ENCODE assay signal across 10 cellular contexts in the genomic region with DNA sequence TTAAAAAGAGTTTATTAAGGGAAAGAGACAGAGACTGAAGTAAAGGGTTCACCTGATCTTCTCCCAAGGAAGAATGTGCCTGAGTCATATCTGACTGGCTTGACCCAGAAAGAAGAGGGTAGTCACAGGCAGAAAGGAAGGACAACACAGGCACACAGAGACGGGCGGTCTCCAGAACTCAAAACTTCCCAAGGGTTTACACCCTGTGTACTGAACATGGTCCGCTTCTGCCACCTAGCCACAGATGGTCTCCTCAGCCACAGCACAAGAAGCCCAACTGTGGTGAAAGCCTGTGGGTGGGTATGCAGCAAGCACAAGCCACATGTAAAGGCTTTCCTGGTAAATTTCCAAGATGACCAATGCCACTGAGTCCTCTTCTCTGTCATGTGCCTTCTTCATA. TPM values are rescaled to one million over a fixed set of nuclear protein-coding genes. Genes with fewer than 3 reads are reported as not detected.
A peak's percentile ranks its signal among the peaks of the same experiment; 100 is the strongest.
DNase-seq lines count a peak whose midpoint lies in the region; ATAC-seq and TF ChIP-seq lines count a peak whose summit lies in the region.
"Had no signal": no experiment of that assay in that cellular context is flagged by ENCODE, and none has a peak within 500 bp of the region (broad histone marks: within the 10 kb centered on the region; RNA-seq: fewer than 3 reads in every experiment).

No MANE protein-coding gene starts in this region.

- TF ChIP-seq RAD21 in Ishikawa (IDR thresholded peaks at IDR 0.05; ENCODE audit: low read depth) (peak; percentile 41), liver (IDR thresholded peaks at IDR 0.05) (peak; percentile 23 to 48)

- H3K36me3 ChIP-seq in liver (ENCODE audit: control insufficient read depth in 4 of 4, insufficient read depth in 3 of 4, low read depth in 1 of 4, low read length in 3 of 4) = peaks cover 0 to 3% (median 0%) of the 10 kb centered on the region in 4 donors

- peak; percentile 53 for TF ChIP-seq CTCF in C4-2B (conservative IDR thresholded peaks at IDR 0.05)
- TF ChIP-seq CTCF in MCF 10A (IDR thresholded peaks at IDR 0.05; ENCODE audit: unreplicated experiment) = peak; percentile 22
- no peak for TF ChIP-seq CTCF in liver (IDR thresholded peaks at IDR 0.05; ENCODE audit: low read depth, low read length, missing input control)

- intact Hi-C loops in MCF 10A (cut with micrococcal nuclease) = loop anchor here (10.0 kb wide), 1 partner anchor 1647 kb away; no protein-coding TSS in a partner anchor
- intact Hi-C loops in activated CD4-positive, alpha-beta memory T cell treated with anti-CD3 and anti-CD28 coated beads for 36 hours (cut with micrococcal nuclease) = no loop called here

- no peak overlapping the region for H3K9ac ChIP-seq in liver (ENCODE audit: low read depth in 1 of 2, low read length in 2 of 2)

- peak; percentile 76 for DNase-seq in MCF 10A (ENCODE audit: unreplicated experiment)
- DNase-seq in activated naive CD4-positive, alpha-beta T cell treated with anti-CD3 and anti-CD28 coated beads, Interleukin-2, amount 10 ng/mL, durations not matched to agents 7 days and 5 days = no peak
- no peak for DNase-seq in activated CD4-positive, alpha-beta memory T cell treated with anti-CD3 and anti-CD28 coated beads for 36 hours
- DNase-seq in SKM-1 (lab: John Stamatoyannopoulos, UW; ENCODE audit: unreplicated experiment) = no peak

- no peaks in the 10 kb centered on the region for H3K27me3 ChIP-seq in liver (ENCODE audit: control insufficient read depth in 4 of 4, insufficient read depth in 4 of 4, low read length in 3 of 4)

- no peaks in the 10 kb centered on the region for H3K27me3 Mint-ChIP-seq in MCF 10A (ENCODE audit: insufficient read depth, unreplicated experiment)
- H3K27me3 Mint-ChIP-seq in activated naive CD4-positive, alpha-beta T cell treated with anti-CD3 and anti-CD28 coated beads, Interleukin-2, amount 10 ng/mL, durations not matched to agents 7 days and 5 days = peaks cover 11% of the 10 kb centered on the region
- no peaks in the 10 kb centered on the region for H3K27me3 Mint-ChIP-seq in activated CD4-positive, alpha-beta memory T cell treated with anti-CD3 and anti-CD28 coated beads for 36 hours
- H3K27me3 Mint-ChIP-seq: stimulated activated naive CD8-positive, alpha-beta T cell treated with anti-CD3 and anti-CD28 coated beads, Interleukin-15, Interleukin-2, amounts not matched to agents 100 ng/mL and 50 ng/mL, for 24 hours had no signal

- H3K36me3 Mint-ChIP-seq in MCF 10A (ENCODE audit: insufficient read depth, unreplicated experiment) = no peaks in the 10 kb centered on the region
- no peaks in the 10 kb centered on the region for H3K36me3 Mint-ChIP-seq in activated naive CD4-positive, alpha-beta T cell treated with anti-CD3 and anti-CD28 coated beads, Interleukin-2, amount 10 ng/mL, durations not matched to agents 7 days and 5 days
- no peaks in the 10 kb centered on the region for H3K36me3 Mint-ChIP-seq in activated CD4-positive, alpha-beta memory T cell treated with anti-CD3 and anti-CD28 coated beads for 36 hours

- H3K4me1 ChIP-seq in liver (ENCODE audit: control insufficient read depth in 4 of 4, insufficient read depth in 4 of 4, low read length in 3 of 4) = peaks cover 0 to 3% (median 1%) of the 10 kb centered on the region in 4 donors

- H3K27ac ChIP-seq in C4-2B = peak overlapping the region; percentile 62
- no peak overlapping the region for H3K27ac ChIP-seq in liver (ENCODE audit: low read depth in 1 of 2, low read length in 2 of 2)

- WGBS in liver = 93% methylated on average over 3 of the region's 3 CpGs

- POLR2A ChIA-PET in MCF 10A (lab: Yijun Ruan, JAX) = interaction anchor here (0.7 to 1.9 kb wide), 8 partner anchors 13 to 114 kb away, joined by 3 to 9 read pairs (median 4); a partner anchor contains a TSS
- POLR2A ChIA-PET in activated CD4-positive, alpha-beta memory T cell treated with anti-CD3 and anti-CD28 coated beads for 36 hours (lab: Charles Lee) = no interaction called here

- no peak for TF ChIP-seq EP300 in Ishikawa (IDR thresholded peaks at IDR 0.05; ENCODE audit: borderline replicate concordance)

- no peak overlapping the region for H3K4me3 Mint-ChIP-seq in MCF 10A (ENCODE audit: unreplicated experiment)
- no peak overlapping the region for H3K4me3 Mint-ChIP-seq in activated naive CD4-positive, alpha-beta T cell treated with anti-CD3 and anti-CD28 coated beads, Interleukin-2, amount 10 ng/mL, durations not matched to agents 7 days and 5 days
- no peak overlapping the region for H3K4me3 Mint-ChIP-seq in activated CD4-positive, alpha-beta memory T cell treated with anti-CD3 and anti-CD28 coated beads for 36 hours
- H3K4me3 Mint-ChIP-seq: stimulated activated naive CD8-positive, alpha-beta T cell treated with anti-CD3 and anti-CD28 coated beads, Interleukin-15, Interleukin-2, amounts not matched to agents 100 ng/mL and 50 ng/mL, for 24 hours had no signal

- ATAC-seq in GM19455 (IDR thresholded peaks at IDR 0.05; ENCODE audit: unreplicated experiment) = no peak

- no peaks in the 10 kb centered on the region for H3K9me3 ChIP-seq in liver (ENCODE audit: control insufficient read depth in 4 of 4, low read length in 3 of 4)

- H3K27ac Mint-ChIP-seq in MCF 10A (ENCODE audit: low read depth, unreplicated experiment) = peak overlapping the region; percentile 63
- no peak overlapping the region for H3K27ac Mint-ChIP-seq in activated naive CD4-positive, alpha-beta T cell treated with anti-CD3 and anti-CD28 coated beads, Interleukin-2, amount 10 ng/mL, durations not matched to agents 7 days and 5 days
- H3K27ac Mint-ChIP-seq in activated CD4-positive, alpha-beta memory T cell treated with anti-CD3 and anti-CD28 coated beads for 36 hours = no peak overlapping the region
- H3K27ac Mint-ChIP-seq: stimulated activated naive CD8-positive, alpha-beta T cell treated with anti-CD3 and anti-CD28 coated beads, Interleukin-15, Interleukin-2, amounts not matched to agents 100 ng/mL and 50 ng/mL, for 24 hours had no signal

- no peak overlapping the region for H3K4me3 ChIP-seq in liver (ENCODE audit: low read depth in 1 of 3, low read length in 3 of 3)

- no peaks in the 10 kb centered on the region for H3K9me3 Mint-ChIP-seq in MCF 10A (ENCODE audit: unreplicated experiment)
- H3K9me3 Mint-ChIP-seq in activated naive CD4-positive, alpha-beta T cell treated with anti-CD3 and anti-CD28 coated beads, Interleukin-2, amount 10 ng/mL, durations not matched to agents 7 days and 5 days = no peaks in the 10 kb centered on the region
- H3K9me3 Mint-ChIP-seq in activated CD4-positive, alpha-beta memory T cell treated with anti-CD3 and anti-CD28 coated beads for 36 hours = no peaks in the 10 kb centered on the region
- H3K9me3 Mint-ChIP-seq: stimulated activated naive CD8-positive, alpha-beta T cell treated with anti-CD3 and anti-CD28 coated beads, Interleukin-15, Interleukin-2, amounts not matched to agents 100 ng/mL and 50 ng/mL, for 24 hours had no signal

- H3K4me1 Mint-ChIP-seq in MCF 10A (ENCODE audit: insufficient read depth, unreplicated experiment) = peaks cover 17% of the 10 kb centered on the region
- H3K4me1 Mint-ChIP-seq in activated naive CD4-positive, alpha-beta T cell treated with anti-CD3 and anti-CD28 coated beads, Interleukin-2, amount 10 ng/mL, durations not matched to agents 7 days and 5 days = peaks cover 2% of the 10 kb centered on the region
- no peaks in the 10 kb centered on the region for H3K4me1 Mint-ChIP-seq in activated CD4-positive, alpha-beta memory T cell treated with anti-CD3 and anti-CD28 coated beads for 36 hours (ENCODE audit: low read depth)

- CTCF ChIA-PET in MCF 10A (lab: Yijun Ruan, JAX) = interaction anchor here (0.6 to 3.7 kb wide), 12 partner anchors 10 to 1675 kb away, joined by 3 to 18 read pairs (median 4); a partner anchor contains a TSS
- CTCF ChIA-PET in activated naive CD4-positive, alpha-beta T cell treated with anti-CD3 and anti-CD28 coated beads, Interleukin-2, amount 10 ng/mL, durations not matched to agents 7 days and 5 days (lab: Charles Lee) = interaction anchor here (1.2 to 10.4 kb wide), 2 partner anchors 10 to 16 kb away, joined by 5 to 113 read pairs; a partner anchor contains a TSS
- CTCF ChIA-PET in activated CD4-positive, alpha-beta memory T cell treated with anti-CD3 and anti-CD28 coated beads for 36 hours (lab: Charles Lee) = no interaction called here

- BruUV-seq in MCF 10A (replicated peaks; lab: Mats Ljungman, UMichigan) = no TSS peak

TF ChIP-seq in Ishikawa, 13 proteins besides CTCF, POLR2A, EP300 and RAD21 (continues in another document):
- TF ChIP-seq EGR1 (IDR thresholded peaks at IDR 0.05) (no peak), ZBTB7A (IDR thresholded peaks at IDR 0.05; ENCODE audit: low read depth) (no peak), TAF1 (IDR thresholded peaks at IDR 0.05; ENCODE audit: low read depth) (no peak)

TF ChIP-seq in liver, 16 proteins besides CTCF, POLR2A, EP300 and RAD21 (continues in another document):
- TF ChIP-seq HNF4A (conservative IDR thresholded peaks at IDR 0.05) (no peak), EGR1 (IDR thresholded peaks at IDR 0.05; ENCODE audit: low read depth in 2 of 2) (no peak), NR2F2 (IDR thresholded peaks at IDR 0.05) (no peak)

RNA-seq across cellular contexts. Expression of a gene that starts 17.2 kb away (rescaled TPM):
- total RNA-seq in MCF 10A (2022) (0.19 and 0.59 TPM in 2 replicates), liver (10 to 100 TPM; 16.2 to 41.9 TPM)
- polyA plus RNA-seq in liver = 10 to 100 TPM in 1 of 2 donors, 1 to 10 TPM in 1; 4.7 to 18.2 TPM
- 1 to 10 TPM; 2.4 to 2.5 TPM for total RNA-seq in activated CD4-positive, alpha-beta memory T cell treated with anti-CD3 and anti-CD28 coated beads for 36 hours

RNA-seq across cellular contexts. Expression of a gene that starts 20.4 kb away (rescaled TPM):
- total RNA-seq in MCF 10A (2022) = not detected in 2 replicates
- 10 to 100 TPM in 1 of 2 donors, under 1 TPM in 1; 0.25 to 64.9 TPM for total RNA-seq in liver
- under 1 TPM; 0.39 to 0.46 TPM for polyA plus RNA-seq in liver
- not detected for total RNA-seq in activated CD4-positive, alpha-beta memory T cell treated with anti-CD3 and anti-CD28 coated beads for 36 hours
- total RNA-seq: posterior vena cava had no signal

RNA-seq across cellular contexts. Expression of a gene that starts 31.2 kb away (rescaled TPM):
- not detected in 2 replicates for total RNA-seq in MCF 10A (2022)
- 1 to 10 TPM in 1 of 2 donors, not detected in 1; 1.6 TPM for total RNA-seq in liver
- 1 to 10 TPM in 1 of 2 donors, not detected in 1; 2.3 TPM for polyA plus RNA-seq in liver
- total RNA-seq in activated CD4-positive, alpha-beta memory T cell treated with anti-CD3 and anti-CD28 coated beads for 36 hours = not detected

RNA-seq across cellular contexts. Expression of a gene that starts 50.3 kb away (rescaled TPM):
- 28.0 and 35.2 TPM in 2 replicates for total RNA-seq in MCF 10A (2022)
- 10 to 100 TPM; 20.1 to 25.1 TPM for total RNA-seq in liver
- 10 to 100 TPM; 20.9 to 28.6 TPM for polyA plus RNA-seq in liver
- 10 to 100 TPM; 40.5 to 42.9 TPM for total RNA-seq in activated CD4-positive, alpha-beta memory T cell treated with anti-CD3 and anti-CD28 coated beads for 36 hours

RNA-seq across cellular contexts. Expression of a gene that starts 50.9 kb away (rescaled TPM):
- total RNA-seq in MCF 10A (2022) (41.5 and 42.1 TPM in 2 replicates), liver (10 to 100 TPM; 15.1 to 28.4 TPM)
- 1 to 10 TPM; 2.2 to 5.1 TPM for polyA plus RNA-seq in liver
- total RNA-seq in activated CD4-positive, alpha-beta memory T cell treated with anti-CD3 and anti-CD28 coated beads for 36 hours = 10 to 100 TPM; 30.2 to 30.4 TPM

Comparison
In these comparisons a context has a peak if more than half of its experiments do, and no peak if none do; other contexts are left out.
1. RNA of a gene that starts 17.2 kb away (total RNA-seq): 16.2 to 41.9 TPM in liver; 2.4 to 2.5 TPM in activated CD4-positive, alpha-beta memory T cell treated with anti-CD3 and anti-CD28 coated beads for 36 hours and 0.19 to 0.59 TPM in MCF 10A; every median in the first group is over 4 times any median in the second.